Comparison of ENCODE assay signal across 8 cellular contexts in genomic region chr5:176388003-176388340, GRCh38. TPM values are rescaled to one million over a fixed set of nuclear protein-coding genes. Genes with fewer than 3 reads are reported as not detected.
DNase-seq lines count a peak whose midpoint lies in the region; ATAC-seq lines count a peak whose summit lies in the region.

No MANE protein-coding gene starts in this region.

- peaks cover 20 to 67% of the 10 kb centered on the region in 2 donors for H3K36me3 Mint-ChIP-seq in CD4-positive, alpha-beta memory T cell
- peaks cover 59% of the 10 kb centered on the region for H3K36me3 Mint-ChIP-seq in activated naive CD8-positive, alpha-beta T cell treated with anti-CD3 and anti-CD28 coated beads, Interleukin-2, amount 50 U/mL, for 24 hours (ENCODE audit: low read depth)

- peak overlapping the region; percentile 95 to 100 (median 97) for H3K4me3 Mint-ChIP-seq in CD4-positive, alpha-beta memory T cell
- peak overlapping the region; percentile 96 for H3K4me3 Mint-ChIP-seq in activated naive CD8-positive, alpha-beta T cell treated with anti-CD3 and anti-CD28 coated beads, Interleukin-2, amount 50 U/mL, for 24 hours

- no peaks in the 10 kb centered on the region for H3K9me3 ChIP-seq in CD4-positive, alpha-beta memory T cell (ENCODE audit: control insufficient read depth in 1 of 2, low read length in 2 of 2)

- peak overlapping the region; percentile 93 to 100 (median 100) for H3K27ac Mint-ChIP-seq in CD4-positive, alpha-beta memory T cell
- peak overlapping the region; percentile 99 for H3K27ac Mint-ChIP-seq in activated naive CD8-positive, alpha-beta T cell treated with anti-CD3 and anti-CD28 coated beads, Interleukin-2, amount 50 U/mL, for 24 hours

- CTCF ChIA-PET in CD4-positive, alpha-beta memory T cell (lab: Charles Lee; ENCODE audit: partially characterized antibody): interaction anchor here (1.0 kb wide), 1 partner anchor 185 kb away, joined by 3 read pairs; no protein-coding TSS in a partner anchor

- H3K36me3 ChIP-seq in CD4-positive, alpha-beta memory T cell (ENCODE audit: insufficient read depth, low read length): peaks cover 35% of the 10 kb centered on the region

- H3K27me3 ChIP-seq in CD4-positive, alpha-beta memory T cell (ENCODE audit: insufficient read depth, low read length): no peaks in the 10 kb centered on the region

- POLR2A ChIA-PET in CD4-positive, alpha-beta memory T cell (lab: Charles Lee; ENCODE audit: partially characterized antibody): interaction anchor here (0.7 to 2.5 kb wide), 10 partner anchors 9 to 910 kb away, joined by 3 to 40 read pairs (median 5); partner anchors contain the start of genes KIAA1191, RNF44 and SFXN1

- no peak for ATAC-seq in activated naive CD8-positive, alpha-beta T cell treated with anti-CD3 and anti-CD28 coated beads, Interleukin-2, amount 50 U/mL, for 24 hours
- ATAC-seq in HG03565 (IDR thresholded peaks at IDR 0.05; ENCODE audit: unreplicated experiment) (no peak), HG02973 (IDR thresholded peaks at IDR 0.05; ENCODE audit: unreplicated experiment) (no peak)

- H3K27ac ChIP-seq in CD4-positive, alpha-beta memory T cell (ENCODE audit: low read depth, low read length): peak overlapping the region; percentile 91
- H3K27ac ChIP-seq in substantia nigra (ENCODE audit: low read depth, low read length, poor library complexity, severe bottlenecking): peak overlapping the region; percentile 1

- H3K4me1 Mint-ChIP-seq in CD4-positive, alpha-beta memory T cell: peaks cover 17 to 45% (median 30%) of the 10 kb centered on the region in 4 donors
- H3K4me1 Mint-ChIP-seq in activated naive CD8-positive, alpha-beta T cell treated with anti-CD3 and anti-CD28 coated beads, Interleukin-2, amount 50 U/mL, for 24 hours: peaks cover 39% of the 10 kb centered on the region

- no peak for DNase-seq in CD4-positive, alpha-beta memory T cell
- DNase-seq in HuH-7 (ENCODE audit: low spot score) (peak; percentile 28), iris pigment epithelial cell (ENCODE audit: low read depth) (peak; percentile 31), substantia nigra (lab: John Stamatoyannopoulos, UW) (peak in 1 of 49 donors; percentile 51), posterior cingulate gyrus (no peak)
- no peak for DNase-seq in activated naive CD8-positive, alpha-beta T cell treated with anti-CD3 and anti-CD28 coated beads, Interleukin-2, amount 50 U/mL, for 24 hours

- no peaks in the 10 kb centered on the region for H3K27me3 Mint-ChIP-seq in CD4-positive, alpha-beta memory T cell
- no peaks in the 10 kb centered on the region for H3K27me3 Mint-ChIP-seq in activated naive CD8-positive, alpha-beta T cell treated with anti-CD3 and anti-CD28 coated beads, Interleukin-2, amount 50 U/mL, for 24 hours

- peak overlapping the region; percentile 90 to 99 for H3K4me3 ChIP-seq in CD4-positive, alpha-beta memory T cell (ENCODE audit: low read length in 2 of 2)

- H3K9me3 Mint-ChIP-seq in CD4-positive, alpha-beta memory T cell: peaks cover 0 to 1% (median 0%) of the 10 kb centered on the region in 8 donors
- H3K9me3 Mint-ChIP-seq in activated naive CD8-positive, alpha-beta T cell treated with anti-CD3 and anti-CD28 coated beads, Interleukin-2, amount 50 U/mL, for 24 hours: no peaks in the 10 kb centered on the region

- intact Hi-C loops in CD4-positive, alpha-beta memory T cell (cut with micrococcal nuclease): loop anchor here (1.0 kb wide), 2 partner anchors 23 to 27 kb away; partner anchors contain the start of genes ARL10 and KIAA1191
- intact Hi-C loops in posterior cingulate gyrus (cut with DNase I): loop anchor here (2.0 to 10.0 kb wide), 2 partner anchors 61 to 147 kb away; partner anchors contain the start of genes FAF2 and RNF44

- H3K4me1 ChIP-seq in CD4-positive, alpha-beta memory T cell (ENCODE audit: insufficient read depth, low read length): peaks cover 33% of the 10 kb centered on the region

RNA-seq across cellular contexts. Expression of gene NOP16, which starts 0.4 kb away (rescaled TPM):
- 10 to 100 TPM; 16.9 to 19.4 TPM for total RNA-seq in CD4-positive, alpha-beta memory T cell
- 10 to 100 TPM; 19.3 to 46.3 TPM for polyA plus RNA-seq in CD4-positive, alpha-beta memory T cell

RNA-seq across cellular contexts. Expression of gene HIGD2A, which starts 0.6 kb away (rescaled TPM):
- 10 to 100 TPM; 81.3 to 83.4 TPM for total RNA-seq in CD4-positive, alpha-beta memory T cell
- 100 to 1,000 TPM; 191 to 224 TPM for polyA plus RNA-seq in CD4-positive, alpha-beta memory T cell

RNA-seq across cellular contexts. Expression of gene ARL10, which starts 22.7 kb away (rescaled TPM):
- 10 to 100 TPM; 14.7 to 17.9 TPM for total RNA-seq in CD4-positive, alpha-beta memory T cell
- polyA plus RNA-seq in CD4-positive, alpha-beta memory T cell: 1 to 10 TPM in 1 of 2 donors, under 1 TPM in 1; 0.60 to 1.2 TPM

RNA-seq across cellular contexts. Expression of gene KIAA1191, which starts 26.4 kb away (rescaled TPM):
- 10 to 100 TPM; 73.3 to 76.6 TPM for total RNA-seq in CD4-positive, alpha-beta memory T cell
- polyA plus RNA-seq in CD4-positive, alpha-beta memory T cell: 10 to 100 TPM; 53.6 to 71.5 TPM

RNA-seq across cellular contexts. Expression of gene CLTB, which starts 28.4 kb away (rescaled TPM):
- 10 to 100 TPM; 34.8 to 40.5 TPM for total RNA-seq in CD4-positive, alpha-beta memory T cell
- polyA plus RNA-seq in CD4-positive, alpha-beta memory T cell: 10 to 100 TPM; 64.3 to 76.6 TPM

Comparison
In these comparisons a context has a peak if more than half of its experiments do, and no peak if none do; other contexts are left out.
1. DNase-seq: peak in HuH-7 (single experiment) and iris pigment epithelial cell (single experiment); none in CD4-positive, alpha-beta memory T cell (0 of 5), activated naive CD8-positive, alpha-beta T cell treated with anti-CD3 and anti-CD28 coated beads, Interleukin-2, amount 50 U/mL, for 24 hours (single experiment) and posterior cingulate gyrus (0 of 10).